In genomic region chr2:62455957-62456692, GRCh38 we compare ENCODE assay signal across 8 cellular contexts. TPM values are rescaled to one million over a fixed set of nuclear protein-coding genes. Genes with fewer than 3 reads are reported as not detected.
A peak's percentile ranks its signal among the peaks of the same experiment; 100 is the strongest.
DNase-seq lines count a peak whose midpoint lies in the region; ATAC-seq and TF ChIP-seq lines count a peak whose summit lies in the region.
"Had no signal": no experiment of that assay in that cellular context is flagged by ENCODE, and none has a peak within 500 bp of the region (broad histone marks: within the 10 kb centered on the region; RNA-seq: fewer than 3 reads in every experiment).

No MANE protein-coding gene starts in this region.

- H4K20me1 ChIP-seq in HCT116 (ENCODE audit: insufficient read depth), result no peaks in the 10 kb centered on the region

- no peak for TF ChIP-seq CTCF in HCT116 (IDR thresholded peaks at IDR 0.05 in 2 of 3, conservative IDR thresholded peaks at IDR 0.05 in 1 of 3; ENCODE audit: borderline replicate concordance in 1 of 3, insufficient read depth in 1 of 3, low read depth in 2 of 3, low read length in 2 of 3)

- CTCF ChIA-PET in HCT116 (lab: Charles Lee), result interaction anchor here (0.6 to 2.6 kb wide), 13 partner anchors 9 to 567 kb away, joined by 3 to 32 read pairs (median 4); partner anchors contain the start of gene EHBP1

- H3K27me3 ChIP-seq in HCT116 (ENCODE audit: insufficient read depth, low read length) (no peaks in the 10 kb centered on the region), SJCRH30 (no peaks in the 10 kb centered on the region), iPS-20b (ENCODE audit: insufficient read depth, low read length) (peaks cover 29% of the 10 kb centered on the region)
- H3K27me3 ChIP-seq: right atrium auricular region had no signal

- no peak for DNase-seq in HCT116 (ENCODE audit: low read depth, low spot score)
- DNase-seq in SJCRH30, result no peak
- DNase-seq in substantia nigra (lab: John Stamatoyannopoulos, UW), result no peak
- no peak for DNase-seq in mucosa of gallbladder (ENCODE audit: low spot score)
- DNase-seq in NCI-H748 treated with DMSO at 0.1 percent for 48 hours (lab: John Stamatoyannopoulos, UW), result no peak

- H3K9me2 ChIP-seq in HCT116 (ENCODE audit: insufficient read depth), result no peaks in the 10 kb centered on the region

- intact Hi-C loops in HCT116 (cut with micrococcal nuclease), result loop anchor here (2.0 to 10.0 kb wide), 5 partner anchors 123 to 1029 kb away; partner anchors contain the start of gene EHBP1

- no peak for TF ChIP-seq POLR2A in HCT116 (IDR thresholded peaks at IDR 0.05; ENCODE audit: borderline replicate concordance, extremely low read depth, insufficient read depth, insufficient read length)

- H3K4me1 ChIP-seq in HCT116 (ENCODE audit: control insufficient read depth in 1 of 2, insufficient read depth in 2 of 2, low read length in 2 of 2) (peaks cover 18 to 43% of the 10 kb centered on the region in 2 experiments), SJCRH30 (no peaks in the 10 kb centered on the region), iPS-20b (ENCODE audit: insufficient read depth, low read length) (no peaks in the 10 kb centered on the region)

- TF ChIP-seq RAD21 in HCT116 (IDR thresholded peaks at IDR 0.05; ENCODE audit: low read depth), result no peak

- H3K36me3 ChIP-seq in HCT116 (ENCODE audit: control insufficient read depth in 1 of 2, insufficient read depth in 2 of 2, low read length in 2 of 2) (no peaks in the 10 kb centered on the region), SJCRH30 (no peaks in the 10 kb centered on the region), iPS-20b (ENCODE audit: insufficient read depth, low read depth, low read length) (no peaks in the 10 kb centered on the region)
- H3K36me3 ChIP-seq: right atrium auricular region had no signal

- POLR2A ChIA-PET in HCT116 (lab: Charles Lee), result interaction anchor here (2.1 kb wide), 1 partner anchor 122 kb away, joined by 22 read pairs; no protein-coding TSS in a partner anchor

- peak overlapping the region; percentile 97 for H3K4me2 ChIP-seq in HCT116 (ENCODE audit: low read length)

- ATAC-seq in HCT116 (no peak), HG03045 (IDR thresholded peaks at IDR 0.05; ENCODE audit: unreplicated experiment) (no peak)

- H3K79me2 ChIP-seq in HCT116 (ENCODE audit: insufficient read depth, low read length), result no peaks in the 10 kb centered on the region

- no peak overlapping the region for H2AFZ ChIP-seq in HCT116 (ENCODE audit: low read depth, low read length, poor library complexity, severe bottlenecking)

- H3K4me3 ChIP-seq in HCT116 (replicated peaks in 1 of 2; ENCODE audit: low read depth in 1 of 2, low read length in 2 of 2), result peak overlapping the region in 1 of 2 experiments; percentile 58; a peak in 1 of 4 replicates
- H3K4me3 ChIP-seq in SJCRH30, result peak overlapping the region; percentile 66; the same call in 1 of the 2 replicates
- peak overlapping the region; percentile 42; the same call in 1 of the 2 replicates for H3K4me3 ChIP-seq in iPS-20b (ENCODE audit: low read length)

- H3K27ac ChIP-seq in HCT116 (ENCODE audit: low read depth, low read length) (peak overlapping the region; percentile 74), SJCRH30 (no peak overlapping the region), iPS-20b (ENCODE audit: low read length) (no peak overlapping the region), substantia nigra (ENCODE audit: low read depth, low read length, poor library complexity, severe bottlenecking) (peak overlapping the region; percentile 59)

- TSS peak; percentile 49 for BruUV-seq in HCT116 (replicated peaks; lab: Mats Ljungman, UMichigan)

- H3K9ac ChIP-seq in HCT116 (ENCODE audit: low read length), result peak overlapping the region; percentile 70
- peak overlapping the region; percentile 39; the same call in 1 of the 2 replicates for H3K9ac ChIP-seq in iPS-20b (ENCODE audit: low read depth, low read length)

- H3K9me3 ChIP-seq in HCT116 (ENCODE audit: control insufficient read depth in 1 of 2, insufficient read depth in 1 of 2, low read depth in 1 of 2, low read length in 2 of 2), result no peaks in the 10 kb centered on the region
- H3K9me3 ChIP-seq in SJCRH30 (replicated peaks), result no peaks in the 10 kb centered on the region
- H3K9me3 ChIP-seq in iPS-20b (ENCODE audit: insufficient read depth, low read depth, low read length), result no peaks in the 10 kb centered on the region
- H3K9me3 ChIP-seq: right atrium auricular region had no signal

- RAD21 ChIA-PET in HCT116 (lab: Charles Lee; ENCODE audit: low non-redundant PET in 1 of 2, low total read pairs in 2 of 2, uncharacterized antibody in 2 of 2, unreplicated experiment in 2 of 2), result interaction anchor here in 1 of 2 experiments (0.6 to 2.3 kb wide), 2 partner anchors 122 to 1132 kb away, joined by 3 to 9 read pairs; partner anchors contain the start of gene WDPCP

TF ChIP-seq in HCT116, 20 proteins besides CTCF, POLR2A, EP300 and RAD21:
- TF ChIP-seq ELF1 (IDR thresholded peaks at IDR 0.05; ENCODE audit: borderline replicate concordance, low read depth) (no peak), ZFX (IDR thresholded peaks at IDR 0.05) (no peak), CBX3 (IDR thresholded peaks at IDR 0.05; ENCODE audit: low read depth) (no peak), EZH2 (IDR thresholded peaks at IDR 0.05) (no peak), ZBTB33 (IDR thresholded peaks at IDR 0.05; ENCODE audit: extremely low read depth, insufficient replicate concordance, low read length) (no peak), SP1 (IDR thresholded peaks at IDR 0.05; ENCODE audit: low read depth) (no peak), ZNF274 (IDR thresholded peaks at IDR 0.05; ENCODE audit: low read depth, low read length) (no peak), REST (IDR thresholded peaks at IDR 0.05; ENCODE audit: low read depth) (no peak), ATF3 (IDR thresholded peaks at IDR 0.05) (no peak), TCF7L2 (IDR thresholded peaks at IDR 0.05; ENCODE audit: borderline replicate concordance, extremely low read depth, insufficient read depth, insufficient read length) (no peak), MAX (IDR thresholded peaks at IDR 0.05) (no peak), POLR2AphosphoS5 (IDR thresholded peaks at IDR 0.05; ENCODE audit: low read depth, low read length) (no peak), SIN3A (IDR thresholded peaks at IDR 0.05; ENCODE audit: low read depth) (no peak), YY1 (IDR thresholded peaks at IDR 0.05; ENCODE audit: extremely low read depth, insufficient replicate concordance, low read depth, low read length) (no peak), FOSL1 (IDR thresholded peaks at IDR 0.05; ENCODE audit: low read depth) (no peak), CEBPB (IDR thresholded peaks at IDR 0.05; ENCODE audit: low read depth) (no peak), JUND (IDR thresholded peaks at IDR 0.05) (no peak), SRF (IDR thresholded peaks at IDR 0.05; ENCODE audit: low read depth) (no peak), EZH2phosphoT487 (IDR thresholded peaks at IDR 0.05; ENCODE audit: borderline replicate concordance) (no peak)

RNA-seq across cellular contexts. Expression of gene TMEM17, which starts 49.9 kb away (rescaled TPM):
- total RNA-seq in HCT116 (2021; ENCODE audit: unreplicated experiment) (3.2 TPM), mucosa of gallbladder (3.3 TPM)
- polyA plus RNA-seq in HCT116 (2012), result 1.2 and 2.0 TPM in 2 replicates
- total RNA-seq in SJCRH30 (2014; rRNA removed; shearing (Covaris generic)), result 0.40 and 0.51 TPM in 2 replicates

Comparison
In these comparisons a context has a peak if more than half of its experiments do, and no peak if none do; other contexts are left out.
1. H3K27ac ChIP-seq: peak in HCT116 (single experiment) and substantia nigra (single experiment); none in SJCRH30 (single experiment) and iPS-20b (single experiment).